Comparison of ENCODE assay signal across 15 cellular contexts in genomic region chr6:123592426-123592825, GRCh38. TPM values are rescaled to one million over a fixed set of nuclear protein-coding genes. Genes with fewer than 3 reads are reported as not detected.
DNase-seq lines count a peak whose midpoint lies in the region; ATAC-seq and TF ChIP-seq lines count a peak whose summit lies in the region.
"Had no signal": no experiment of that assay in that cellular context is flagged by ENCODE, and none has a peak within 500 bp of the region (broad histone marks: within the 10 kb centered on the region; RNA-seq: fewer than 3 reads in every experiment).

No MANE protein-coding gene starts in this region.

- no peak overlapping the region for H3K4me3 Mint-ChIP-seq in activated CD8-positive, alpha-beta T cell treated with anti-CD3 and anti-CD28 coated beads for 36 hours
- H3K4me3 Mint-ChIP-seq in CD14-positive monocyte: no peak overlapping the region
- H3K4me3 Mint-ChIP-seq: CD4-positive, alpha-beta memory T cell had no signal

- CTCF ChIA-PET in activated CD8-positive, alpha-beta T cell treated with anti-CD3 and anti-CD28 coated beads for 36 hours (lab: Charles Lee): no interaction called here

- in situ Hi-C loops in gastrocnemius medialis (cut with MboI; ENCODE audit: low sequenced_read_pairs in 4 of 4): no loop called here

- ATAC-seq in gastrocnemius medialis: no peak
- no peak for ATAC-seq in activated CD8-positive, alpha-beta T cell treated with anti-CD3 and anti-CD28 coated beads for 36 hours

- no peaks in the 10 kb centered on the region for H3F3A ChIP-seq in neural cell (ENCODE audit: insufficient read depth, low read length, poor library complexity, severe bottlenecking)

- H3K9me2 ChIP-seq in neural cell (ENCODE audit: insufficient read depth, low read length): no peaks in the 10 kb centered on the region

- DNase-seq in cardiac muscle cell (ENCODE audit: low read depth in 1 of 2, low spot score in 1 of 2): no peak
- no peak for DNase-seq in right atrium auricular region (ENCODE audit: low spot score)
- DNase-seq in NCI-H526 treated with DMSO at 0.1 percent for 48 hours (lab: John Stamatoyannopoulos, UW): peak; percentile 78
- no peak for DNase-seq in gastrocnemius medialis
- DNase-seq in T-helper 2 cell: no peak
- DNase-seq in activated CD8-positive, alpha-beta T cell treated with anti-CD3 and anti-CD28 coated beads for 36 hours: no peak
- no peak for DNase-seq in CD14-positive monocyte (ENCODE audit: low spot score)
- DNase-seq: ACHN; BE2C; CD4-positive, alpha-beta memory T cell; KG1 had no signal

- H3K9ac ChIP-seq in neural cell (ENCODE audit: low read length): no peak overlapping the region

- no peaks in the 10 kb centered on the region for H3K36me3 Mint-ChIP-seq in activated CD8-positive, alpha-beta T cell treated with anti-CD3 and anti-CD28 coated beads for 36 hours (ENCODE audit: low read depth)
- H3K36me3 Mint-ChIP-seq in CD14-positive monocyte: no peaks in the 10 kb centered on the region
- H3K36me3 Mint-ChIP-seq: CD4-positive, alpha-beta memory T cell had no signal

- no peaks in the 10 kb centered on the region for H3K9me3 ChIP-seq in cardiac muscle cell (ENCODE audit: low read depth)
- no peaks in the 10 kb centered on the region for H3K9me3 ChIP-seq in right atrium auricular region
- no peaks in the 10 kb centered on the region for H3K9me3 ChIP-seq in neural cell (ENCODE audit: low read length)
- H3K9me3 ChIP-seq in gastrocnemius medialis: no peaks in the 10 kb centered on the region
- H3K9me3 ChIP-seq: BE2C, HAP-1 had no signal

- TF ChIP-seq RAD21 in neural cell (conservative IDR thresholded peaks at IDR 0.05): no peak

- H3K9me3 Mint-ChIP-seq in activated CD8-positive, alpha-beta T cell treated with anti-CD3 and anti-CD28 coated beads for 36 hours: no peaks in the 10 kb centered on the region
- H3K9me3 Mint-ChIP-seq in CD14-positive monocyte: peaks cover 0 to 1% (median under 1%) of the 10 kb centered on the region in 7 donors

- no peaks in the 10 kb centered on the region for H3K27me3 Mint-ChIP-seq in activated CD8-positive, alpha-beta T cell treated with anti-CD3 and anti-CD28 coated beads for 36 hours
- H3K27me3 Mint-ChIP-seq in CD14-positive monocyte (ENCODE audit: low read depth in 3 of 3): no peaks in the 10 kb centered on the region
- H3K27me3 Mint-ChIP-seq: CD4-positive, alpha-beta memory T cell had no signal

- no peaks in the 10 kb centered on the region for H3K27me3 ChIP-seq in cardiac muscle cell
- no peaks in the 10 kb centered on the region for H3K27me3 ChIP-seq in right atrium auricular region
- H3K27me3 ChIP-seq in neural cell (ENCODE audit: insufficient read depth, low read depth, low read length): no peaks in the 10 kb centered on the region
- H3K27me3 ChIP-seq in gastrocnemius medialis: no peaks in the 10 kb centered on the region
- H3K27me3 ChIP-seq: BE2C had no signal

- TF ChIP-seq EP300 in neural cell (conservative IDR thresholded peaks at IDR 0.05; ENCODE audit: poor library complexity, severe bottlenecking): peak; percentile 89

- POLR2A ChIA-PET in activated CD8-positive, alpha-beta T cell treated with anti-CD3 and anti-CD28 coated beads for 36 hours (lab: Charles Lee): no interaction called here

- no peaks in the 10 kb centered on the region for H3K79me2 ChIP-seq in neural cell (replicated peaks; ENCODE audit: insufficient read depth, low read length)

- no peak overlapping the region for H3K4me3 ChIP-seq in cardiac muscle cell
- no peak overlapping the region for H3K4me3 ChIP-seq in right atrium auricular region
- peak overlapping the region; percentile 9 for H3K4me3 ChIP-seq in neural cell (ENCODE audit: low read length)
- no peak overlapping the region for H3K4me3 ChIP-seq in gastrocnemius medialis
- H3K4me3 ChIP-seq: HAP-1 had no signal

- H3K27ac ChIP-seq in cardiac muscle cell: peak overlapping the region; percentile 39
- H3K27ac ChIP-seq in right atrium auricular region: no peak overlapping the region
- H3K27ac ChIP-seq in neural cell (ENCODE audit: low read length): peak overlapping the region; percentile 51
- H3K27ac ChIP-seq in gastrocnemius medialis: peak overlapping the region; percentile 16 to 78 (median 68)
- H3K27ac ChIP-seq: C4-2B had no signal

- H3K4me2 ChIP-seq in neural cell (ENCODE audit: low read length): peak overlapping the region; percentile 29

- no peak for TF ChIP-seq POLR2A in gastrocnemius medialis (IDR thresholded peaks at IDR 0.05)

- H3K36me3 ChIP-seq in cardiac muscle cell (no peaks in the 10 kb centered on the region), right atrium auricular region (no peaks in the 10 kb centered on the region), neural cell (ENCODE audit: insufficient read depth, low read length) (no peaks in the 10 kb centered on the region), gastrocnemius medialis (no peaks in the 10 kb centered on the region)
- H3K36me3 ChIP-seq: BE2C, HAP-1 had no signal

- H3K4me1 ChIP-seq in cardiac muscle cell (ENCODE audit: low read depth): peaks cover 11% of the 10 kb centered on the region
- peaks cover 0 to 4% of the 10 kb centered on the region in 2 donors for H3K4me1 ChIP-seq in right atrium auricular region
- H3K4me1 ChIP-seq in gastrocnemius medialis: peaks cover 51 to 83% of the 10 kb centered on the region in 2 donors
- H3K4me1 ChIP-seq: BE2C had no signal

- no peaks in the 10 kb centered on the region for H4K20me1 ChIP-seq in neural cell (ENCODE audit: insufficient read depth)

- H3K27ac Mint-ChIP-seq in activated CD8-positive, alpha-beta T cell treated with anti-CD3 and anti-CD28 coated beads for 36 hours: no peak overlapping the region
- H3K27ac Mint-ChIP-seq in CD14-positive monocyte: no peak overlapping the region
- H3K27ac Mint-ChIP-seq: CD4-positive, alpha-beta memory T cell had no signal

- H3K4me1 Mint-ChIP-seq in activated CD8-positive, alpha-beta T cell treated with anti-CD3 and anti-CD28 coated beads for 36 hours (ENCODE audit: low read depth): no peaks in the 10 kb centered on the region
- H3K4me1 Mint-ChIP-seq in CD14-positive monocyte: no peaks in the 10 kb centered on the region
- H3K4me1 Mint-ChIP-seq: CD4-positive, alpha-beta memory T cell had no signal

- intact Hi-C loops in gastrocnemius medialis (cut with DNase I; ENCODE audit: low total_unique reads) (no loop called here), CD14-positive monocyte (cut with micrococcal nuclease) (no loop called here)
- intact Hi-C loops in activated CD8-positive, alpha-beta T cell treated with anti-CD3 and anti-CD28 coated beads for 36 hours (cut with micrococcal nuclease): no loop called here

- no peak for TF ChIP-seq CTCF in cardiac muscle cell (IDR thresholded peaks at IDR 0.05; ENCODE audit: low read depth, low read length)
- TF ChIP-seq CTCF in right atrium auricular region (IDR thresholded peaks at IDR 0.05): no peak
- TF ChIP-seq CTCF in neural cell (IDR thresholded peaks at IDR 0.05; ENCODE audit: poor library complexity, severe bottlenecking): no peak
- TF ChIP-seq CTCF in gastrocnemius medialis (IDR thresholded peaks at IDR 0.05 in 4 of 5, conservative IDR thresholded peaks at IDR 0.05 in 1 of 5): no peak
- TF ChIP-seq CTCF in activated CD8-positive, alpha-beta T cell treated with anti-CD3 and anti-CD28 coated beads for 36 hours (IDR thresholded peaks at IDR 0.05): no peak
- no peak for TF ChIP-seq CTCF in CD14-positive monocyte (IDR thresholded peaks at IDR 0.05)

- H2AFZ ChIP-seq in neural cell (ENCODE audit: low read depth, low read length): no peak overlapping the region

TF ChIP-seq in neural cell, 6 proteins besides CTCF, POLR2A, EP300 and RAD21:
- TF ChIP-seq SMC3 (conservative IDR thresholded peaks at IDR 0.05; ENCODE audit: poor library complexity) (no peak), POLR2AphosphoS5 (IDR thresholded peaks at IDR 0.05) (peak; percentile 63), MXI1 (conservative IDR thresholded peaks at IDR 0.05; ENCODE audit: poor library complexity, severe bottlenecking) (no peak), REST (IDR thresholded peaks at IDR 0.05; ENCODE audit: borderline replicate concordance) (peak; percentile 95)

RNA-seq across cellular contexts. Expression of gene TRDN, which starts 44.3 kb away (rescaled TPM):
- total RNA-seq in cardiac muscle cell (33.1 and 58.0 TPM in 2 replicates), right atrium auricular region (100 to 1,000 TPM in 1 of 2 donors, 10 to 100 TPM in 1; 90.2 to 217 TPM), gastrocnemius medialis (100 to 1,000 TPM; 190 to 628 (median 296) TPM)
- polyA plus RNA-seq in cardiac muscle cell (200 and 285 TPM in 2 replicates), neural cell (not detected in 2 replicates), CD14-positive monocyte (not detected)
- polyA minus RNA-seq in neural cell: not detected in 2 replicates
- total RNA-seq in activated CD8-positive, alpha-beta T cell treated with anti-CD3 and anti-CD28 coated beads for 36 hours: not detected
- total RNA-seq: CD4-positive, alpha-beta memory T cell; HT-29 had no signal
- polyA plus RNA-seq: CD4-positive, alpha-beta memory T cell had no signal

Comparison
In these comparisons a context has a peak if more than half of its experiments do, and no peak if none do; other contexts are left out.
1. H3K27ac ChIP-seq: peak in cardiac muscle cell (single experiment), neural cell (single experiment) and gastrocnemius medialis (4 of 4); none in right atrium auricular region (0 of 2).
2. RNA of gene TRDN, which starts 44.3 kb away (total RNA-seq): 190 to 628 TPM in gastrocnemius medialis, 90.2 to 217 TPM in right atrium auricular region and 33.1 to 58.0 TPM in cardiac muscle cell; not detected in activated CD8-positive, alpha-beta T cell treated with anti-CD3 and anti-CD28 coated beads for 36 hours; every median in the first group is over 10 times any median in the second.